ENCODE assay signal across 18 cellular contexts in the genomic region with DNA sequence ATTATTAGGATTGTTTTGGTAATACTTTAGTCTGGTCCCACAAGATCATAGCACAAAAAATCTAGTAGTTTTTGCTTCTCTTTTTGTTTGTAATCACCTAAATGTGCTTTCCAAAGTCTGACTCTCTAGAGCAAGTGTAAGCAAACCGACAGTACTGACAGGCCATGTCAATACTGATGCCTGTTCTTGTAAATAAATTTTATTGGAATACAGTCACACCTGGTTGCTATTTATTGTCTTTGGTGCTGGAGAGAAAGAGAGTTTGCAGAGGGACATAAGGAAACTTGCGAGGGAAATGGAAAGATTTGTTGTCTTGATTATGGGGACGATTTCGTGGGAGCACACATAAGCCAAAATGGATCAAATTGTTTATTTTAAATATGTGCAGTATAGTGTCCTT.
DNase-seq lines count a peak whose midpoint lies in the region; TF ChIP-seq lines count a peak whose summit lies in the region.
"Had no signal": no experiment of that assay in that cellular context is flagged by ENCODE, and none has a peak within 500 bp of the region (broad histone marks: within the 10 kb centered on the region; RNA-seq: fewer than 3 reads in every experiment).

No MANE protein-coding gene starts in this region.

- intact Hi-C loops in prostate gland (cut with DNase I) = no loop called here

- no peaks in the 10 kb centered on the region for H3K4me1 ChIP-seq in prostate gland (replicated peaks)
- H3K4me1 ChIP-seq: BE2C; BLaER1 treated with 17β-estradiol and CSF1 and Interleukin-3, amounts not matched to agents 10 nM and 100 nM had no signal

- peaks cover 80% of the 10 kb centered on the region for H3K4me1 Mint-ChIP-seq in HFFc6 (ENCODE audit: low read depth)
- no peaks in the 10 kb centered on the region for H3K4me1 Mint-ChIP-seq in glutamatergic neuron (ENCODE audit: low read depth, unreplicated experiment)
- H3K4me1 Mint-ChIP-seq: CD14-positive monocyte; CD8-positive, alpha-beta memory T cell had no signal

- no peaks in the 10 kb centered on the region for H3K36me3 ChIP-seq in prostate gland
- H3K36me3 ChIP-seq: BE2C; BLaER1 treated with 17β-estradiol and CSF1 and Interleukin-3, amounts not matched to agents 10 nM and 100 nM had no signal

- H3K36me3 Mint-ChIP-seq in HFFc6 (ENCODE audit: low read depth) = peaks cover 25% of the 10 kb centered on the region
- peaks cover 9% of the 10 kb centered on the region for H3K36me3 Mint-ChIP-seq in glutamatergic neuron (ENCODE audit: unreplicated experiment)
- H3K36me3 Mint-ChIP-seq: CD14-positive monocyte; CD8-positive, alpha-beta memory T cell had no signal

- H3K27me3 Mint-ChIP-seq in HFFc6 (ENCODE audit: insufficient read depth) (no peaks in the 10 kb centered on the region), glutamatergic neuron (ENCODE audit: unreplicated experiment) (no peaks in the 10 kb centered on the region)
- H3K27me3 Mint-ChIP-seq: CD4-positive, alpha-beta T cell; CD8-positive, alpha-beta memory T cell had no signal

- no peak overlapping the region; the same call in 1 of the 2 replicates for H3K4me3 Mint-ChIP-seq in HFFc6
- no peak overlapping the region for H3K4me3 Mint-ChIP-seq in glutamatergic neuron (ENCODE audit: unreplicated experiment)
- H3K4me3 Mint-ChIP-seq: CD14-positive monocyte; CD4-positive, alpha-beta T cell; CD8-positive, alpha-beta memory T cell; GM23338; H9 had no signal

- H3K27ac Mint-ChIP-seq in HFFc6 = peak overlapping the region; percentile 94
- no peak overlapping the region for H3K27ac Mint-ChIP-seq in glutamatergic neuron (ENCODE audit: unreplicated experiment)
- H3K27ac Mint-ChIP-seq: CD14-positive monocyte; CD4-positive, alpha-beta T cell; CD8-positive, alpha-beta memory T cell; GM23338; H9 had no signal

- DNase-seq in HFFc6 (no peak), NCI-H774 (lab: John Stamatoyannopoulos, UW) (peak; percentile 28), prostate gland (ENCODE audit: low spot score) (peak; percentile 10), glutamatergic neuron (no peak), amniotic stem cell (lab: John Stamatoyannopoulos, UW) (no peak), T-helper 1 cell (no peak)
- DNase-seq: BE2C; CD4-positive, alpha-beta T cell; CD8-positive, alpha-beta memory T cell; DMS 273 treated with DMSO at 0.1 percent for 48 hours; DMS79; EL; GDM1; H9 had no signal

- no peak overlapping the region for H3K4me3 ChIP-seq in prostate gland
- H3K4me3 ChIP-seq: BLaER1 treated with 17β-estradiol and CSF1 and Interleukin-3, amounts not matched to agents 10 nM and 100 nM; GM23338 had no signal

- no peak for TF ChIP-seq POLR2A in prostate gland (IDR thresholded peaks at IDR 0.05)

- H3K9me3 Mint-ChIP-seq in HFFc6 = peaks cover 14% of the 10 kb centered on the region
- H3K9me3 Mint-ChIP-seq in glutamatergic neuron (ENCODE audit: unreplicated experiment) = no peaks in the 10 kb centered on the region
- H3K9me3 Mint-ChIP-seq: GM23338 had no signal

- H3K27ac ChIP-seq in VCaP = peak overlapping the region; percentile 94
- no peak overlapping the region for H3K27ac ChIP-seq in prostate gland
- H3K27ac ChIP-seq: BLaER1 treated with 17β-estradiol and CSF1 and Interleukin-3, amounts not matched to agents 10 nM and 100 nM had no signal

- no peak for TF ChIP-seq CTCF in HFFc6 (IDR thresholded peaks at IDR 0.05)
- no peak for TF ChIP-seq CTCF in VCaP (conservative IDR thresholded peaks at IDR 0.05)
- no peak for TF ChIP-seq CTCF in prostate gland (IDR thresholded peaks at IDR 0.05)
- no peak for TF ChIP-seq CTCF in glutamatergic neuron (IDR thresholded peaks at IDR 0.05; ENCODE audit: partially characterized antibody, unreplicated experiment)

- WGBS in prostate gland = 46% methylated on average over 4 of the region's 4 CpGs

- no peaks in the 10 kb centered on the region for H3K9me3 ChIP-seq in prostate gland
- H3K9me3 ChIP-seq: BE2C; BLaER1 treated with 17β-estradiol and CSF1 and Interleukin-3, amounts not matched to agents 10 nM and 100 nM had no signal

- H3K27me3 ChIP-seq in prostate gland (replicated peaks; ENCODE audit: insufficient read depth) = no peaks in the 10 kb centered on the region
- H3K27me3 ChIP-seq: BE2C; BLaER1 treated with 17β-estradiol and CSF1 and Interleukin-3, amounts not matched to agents 10 nM and 100 nM had no signal

Comparison
In these comparisons a context has a peak if more than half of its experiments do, and no peak if none do; other contexts are left out.
1. DNase-seq: peak in NCI-H774 (single experiment) and prostate gland (single experiment); none in HFFc6 (single experiment), glutamatergic neuron (single experiment), amniotic stem cell (single experiment) and T-helper 1 cell (0 of 5).